In genomic region chr1:228486596-228487335, GRCh38 we compare ENCODE assay signal across 1 cellular context.
TF ChIP-seq lines count a peak whose summit lies in the region.

No MANE protein-coding gene starts in this region.

TF ChIP-seq in WTC11, 78 proteins besides CTCF, POLR2A, EP300 and RAD21 (continued from another document):
- TF ChIP-seq ERG (CRISPR knock-in tag; IDR thresholded peaks at IDR 0.05) (no peak), TCF7 (CRISPR knock-in tag; IDR thresholded peaks at IDR 0.05; ENCODE audit: low read depth) (no peak), ZNF423 (CRISPR knock-in tag; IDR thresholded peaks at IDR 0.05) (no peak), NR3C1 (CRISPR knock-in tag; conservative IDR thresholded peaks at IDR 0.05; ENCODE audit: low read depth) (no peak), ZBTB43 (CRISPR knock-in tag; IDR thresholded peaks at IDR 0.05) (0 out of 2 replicates have a peak, but pooled peaks have one; percentile 86), PREB (CRISPR knock-in tag; IDR thresholded peaks at IDR 0.05; ENCODE audit: borderline replicate concordance) (no peak), STAT6 (CRISPR knock-in tag; conservative IDR thresholded peaks at IDR 0.05; ENCODE audit: low read depth) (no peak), ZNF512 (CRISPR knock-in tag; IDR thresholded peaks at IDR 0.05; ENCODE audit: borderline replicate concordance) (no peak), RORB (CRISPR knock-in tag; IDR thresholded peaks at IDR 0.05) (no peak), GTF2I (CRISPR knock-in tag; conservative IDR thresholded peaks at IDR 0.05) (no peak), ZNF263 (CRISPR knock-in tag; IDR thresholded peaks at IDR 0.05; ENCODE audit: low read depth) (no peak; the same call in 1 of the 2 replicates), FOXK1 (CRISPR knock-in tag; IDR thresholded peaks at IDR 0.05) (peak; percentile 96), E2F1 (CRISPR knock-in tag; IDR thresholded peaks at IDR 0.05) (0 out of 2 replicates have a peak, but pooled peaks have one; percentile 9), PRRX2 (CRISPR knock-in tag; IDR thresholded peaks at IDR 0.05) (0 out of 2 replicates have a peak, but pooled peaks have one; percentile 61), ZNF121 (CRISPR knock-in tag; IDR thresholded peaks at IDR 0.05) (peak; percentile 63), GRHL2 (CRISPR knock-in tag; IDR thresholded peaks at IDR 0.05; ENCODE audit: insufficient replicate concordance, severe bottlenecking) (no peak), ZBTB21 (CRISPR knock-in tag; IDR thresholded peaks at IDR 0.05; ENCODE audit: borderline replicate concordance) (no peak), PRDM15 (CRISPR knock-in tag; IDR thresholded peaks at IDR 0.05) (peak; percentile 52), ATF2 (CRISPR knock-in tag; IDR thresholded peaks at IDR 0.05; ENCODE audit: borderline replicate concordance, low read depth) (no peak), TEAD4 (CRISPR knock-in tag; IDR thresholded peaks at IDR 0.05) (peak; percentile 86), ETV6 (CRISPR knock-in tag; IDR thresholded peaks at IDR 0.05) (peak; percentile 93), ZNF396 (CRISPR knock-in tag; IDR thresholded peaks at IDR 0.05; ENCODE audit: borderline replicate concordance) (no peak), ZNF281 (CRISPR knock-in tag; IDR thresholded peaks at IDR 0.05) (0 out of 2 replicates have a peak, but pooled peaks have one; percentile 46)
